8 cellular contexts compared by ENCODE assay signal in the genomic region with DNA sequence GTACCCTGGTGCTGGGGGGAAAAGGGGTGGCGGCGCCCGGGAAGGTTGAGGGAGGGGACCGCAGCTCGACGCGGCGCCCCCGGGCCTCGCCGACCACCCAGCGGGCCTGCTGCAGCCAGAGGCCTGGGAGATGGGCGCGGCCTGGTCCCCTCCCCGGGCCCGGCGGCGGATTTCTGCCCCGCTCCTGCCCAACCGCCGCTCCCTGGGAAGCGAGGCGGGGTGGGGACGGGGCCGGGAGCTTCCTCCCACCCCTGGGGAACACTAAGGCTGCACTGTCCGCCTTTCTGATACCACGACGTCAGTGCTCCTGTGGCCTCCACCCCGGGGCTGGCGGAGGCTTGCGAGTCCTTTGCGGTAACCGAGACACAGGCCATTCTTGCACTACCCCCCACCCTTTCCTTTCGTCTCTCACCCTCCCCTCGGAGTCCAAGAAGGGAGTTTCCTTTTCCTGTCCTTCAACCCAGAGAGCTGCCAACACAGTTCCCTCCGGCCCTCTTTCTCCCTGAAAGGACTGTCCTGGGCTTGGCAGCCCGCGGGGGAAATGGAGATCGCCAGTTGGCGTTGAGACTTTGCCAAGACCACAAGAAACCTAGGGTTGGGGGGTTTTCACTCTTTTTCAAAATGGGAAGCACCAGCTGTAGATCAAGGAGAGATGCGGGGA. TPM values are rescaled to one million over a fixed set of nuclear protein-coding genes. Genes with fewer than 3 reads are reported as not detected.
A peak's percentile ranks its signal among the peaks of the same experiment; 100 is the strongest.
DNase-seq lines count a peak whose midpoint lies in the region; ATAC-seq and TF ChIP-seq lines count a peak whose summit lies in the region.

No MANE protein-coding gene starts in this region.

- H3K9ac ChIP-seq in ES-I3 (ENCODE audit: low read depth, low read length): peak overlapping the region; percentile 67

- intact Hi-C loops in left ventricle myocardium inferior (cut with micrococcal nuclease): no loop called here

- no peak for TF ChIP-seq CTCF in RWPE1 (conservative IDR thresholded peaks at IDR 0.05; ENCODE audit: low read depth)
- TF ChIP-seq CTCF in left ventricle myocardium inferior (IDR thresholded peaks at IDR 0.05; ENCODE audit: borderline replicate concordance): no peak

- H3K4me1 ChIP-seq in ES-I3 (ENCODE audit: insufficient read depth, low read length) (peaks cover 3% of the 10 kb centered on the region; the same call in 1 of the 2 replicates), left ventricle myocardium inferior (peaks cover 65% of the 10 kb centered on the region)

- H3K27ac ChIP-seq in RWPE1: peak overlapping the region; percentile 97
- H3K27ac ChIP-seq in left ventricle myocardium inferior (replicated peaks): peak overlapping the region; percentile 100

- peak; percentile 29 for ATAC-seq in GM21447 (IDR thresholded peaks at IDR 0.05; ENCODE audit: unreplicated experiment)

- CTCF ChIA-PET in RWPE1 (lab: Yijun Ruan, JAX): interaction anchor here (0.6 to 1.6 kb wide), 13 partner anchors 8 to 398 kb away, joined by 3 to 8 read pairs (median 5); no protein-coding TSS in a partner anchor

- POLR2A ChIA-PET in RWPE1 (lab: Yijun Ruan, JAX; ENCODE audit: low non-redundant PET): interaction anchor here (0.6 kb wide), 1 partner anchor 1893 kb away, joined by 4 read pairs; no protein-coding TSS in a partner anchor

- H3K4me3 ChIP-seq in left ventricle myocardium inferior: peak overlapping the region; percentile 91

- H3K9me3 ChIP-seq in ES-I3 (ENCODE audit: control insufficient read depth, insufficient read depth, low read length) (no peaks in the 10 kb centered on the region), left ventricle myocardium inferior (replicated peaks) (no peaks in the 10 kb centered on the region)

- H3K36me3 ChIP-seq in ES-I3 (ENCODE audit: insufficient read depth, low read length): no peaks in the 10 kb centered on the region
- H3K36me3 ChIP-seq in left ventricle myocardium inferior: no peaks in the 10 kb centered on the region

- H3K27me3 ChIP-seq in left ventricle myocardium inferior (ENCODE audit: low read depth): no peaks in the 10 kb centered on the region

- DNase-seq in HS-5 (ENCODE audit: low read depth) (peak; percentile 35), RWPE1 (ENCODE audit: low spot score) (peak; percentile 54), amniotic stem cell (lab: John Stamatoyannopoulos, UW) (peak; percentile 22), left ventricle myocardium inferior (peak; percentile 70), pons (ENCODE audit: low spot score) (peak; percentile 72), NCI-H1930 (lab: John Stamatoyannopoulos, UW) (no peak)

RNA-seq across cellular contexts. Expression of a gene that starts 0.7 kb away (rescaled TPM):
- 114 TPM for total RNA-seq in left ventricle myocardium inferior

Comparison
In these comparisons a context has a peak if more than half of its experiments do, and no peak if none do; other contexts are left out.
1. DNase-seq: peak in HS-5 (single experiment), RWPE1 (single experiment), amniotic stem cell (single experiment), left ventricle myocardium inferior (single experiment) and pons (single experiment); none in NCI-H1930 (0 of 2).